Comparison of ENCODE assay signal across 17 cellular contexts in the genomic region with DNA sequence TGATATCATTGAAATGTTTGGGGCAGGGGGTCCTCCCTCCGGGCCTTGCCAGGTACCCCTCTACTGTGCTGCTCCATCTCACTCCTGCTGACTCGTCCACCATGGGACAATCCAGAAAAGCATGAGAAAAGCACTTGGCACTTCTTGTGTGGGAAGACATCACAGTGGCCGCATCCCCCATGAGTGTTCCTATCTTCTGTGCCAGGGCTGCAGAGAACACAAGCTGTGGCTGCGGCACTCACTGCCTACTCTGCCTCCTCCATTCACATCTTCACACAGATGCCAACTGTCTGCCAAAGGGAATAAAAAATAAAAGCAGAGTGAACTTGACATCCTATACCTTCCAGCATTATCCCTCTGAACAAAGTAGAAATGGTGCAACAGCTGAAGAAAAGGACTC.
DNase-seq lines count a peak whose midpoint lies in the region.
"Had no signal": no experiment of that assay in that cellular context is flagged by ENCODE, and none has a peak within 500 bp of the region (broad histone marks: within the 10 kb centered on the region; RNA-seq: fewer than 3 reads in every experiment).

No MANE protein-coding gene starts in this region.

- DNase-seq in activated CD4-positive, alpha-beta T cell treated with anti-CD3 and anti-CD28 coated beads, Interleukin-2, amount 10 ng/mL, durations not matched to agents 24 days and 14 days: peak; percentile 34
- DNase-seq in activated CD4-positive, alpha-beta T cell treated with anti-CD3 and anti-CD28 coated beads, Interleukin-2, amount 10 ng/mL, durations not matched to agents 7 days and 5 days: no peak
- peak; percentile 40 for DNase-seq in middle frontal gyrus (ENCODE audit: extremely low spot score, low spot score)
- DNase-seq in superior temporal gyrus (ENCODE audit: extremely low spot score): peak; percentile 44
- no peak for DNase-seq in activated CD4-positive, CD25-positive, alpha-beta regulatory T cell (lab: John Stamatoyannopoulos, UW)
- DNase-seq in central memory CD4-positive, alpha-beta T cell: no peak
- DNase-seq in GDM1 (lab: John Stamatoyannopoulos, UW): no peak
- DNase-seq: BE2C; CD4-positive, alpha-beta T cell; CD8-positive, alpha-beta memory T cell; DMS 273 treated with DMSO at 0.1 percent for 48 hours; DMS79; EL; GF-D8; H9 had no signal

- H3K27ac Mint-ChIP-seq in activated CD4-positive, alpha-beta T cell treated with anti-CD3 and anti-CD28 coated beads, Interleukin-2, amount 10 ng/mL, durations not matched to agents 24 days and 14 days: no peak overlapping the region
- no peak overlapping the region for H3K27ac Mint-ChIP-seq in activated CD4-positive, alpha-beta T cell treated with anti-CD3 and anti-CD28 coated beads, Interleukin-2, amount 10 ng/mL, durations not matched to agents 7 days and 5 days
- H3K27ac Mint-ChIP-seq: CD14-positive monocyte; CD4-positive, alpha-beta T cell; CD8-positive, alpha-beta memory T cell; GM23338; H9 had no signal

- intact Hi-C loops in activated CD4-positive, alpha-beta T cell treated with anti-CD3 and anti-CD28 coated beads, Interleukin-2, amount 10 ng/mL, durations not matched to agents 24 days and 14 days (cut with micrococcal nuclease): no loop called here

- CTCF ChIA-PET in activated CD4-positive, alpha-beta T cell treated with anti-CD3 and anti-CD28 coated beads, Interleukin-2, amount 10 ng/mL, durations not matched to agents 7 days and 5 days (lab: Charles Lee): no interaction called here

- no peaks in the 10 kb centered on the region for H3K36me3 Mint-ChIP-seq in activated CD4-positive, alpha-beta T cell treated with anti-CD3 and anti-CD28 coated beads, Interleukin-2, amount 10 ng/mL, durations not matched to agents 24 days and 14 days (ENCODE audit: low read depth)
- no peaks in the 10 kb centered on the region for H3K36me3 Mint-ChIP-seq in activated CD4-positive, alpha-beta T cell treated with anti-CD3 and anti-CD28 coated beads, Interleukin-2, amount 10 ng/mL, durations not matched to agents 7 days and 5 days (ENCODE audit: low read depth)
- H3K36me3 Mint-ChIP-seq: CD14-positive monocyte had no signal

- H3K9me3 Mint-ChIP-seq in activated CD4-positive, alpha-beta T cell treated with anti-CD3 and anti-CD28 coated beads, Interleukin-2, amount 10 ng/mL, durations not matched to agents 24 days and 14 days: no peaks in the 10 kb centered on the region
- H3K9me3 Mint-ChIP-seq in activated CD4-positive, alpha-beta T cell treated with anti-CD3 and anti-CD28 coated beads, Interleukin-2, amount 10 ng/mL, durations not matched to agents 7 days and 5 days: no peaks in the 10 kb centered on the region
- H3K9me3 Mint-ChIP-seq: GM23338 had no signal

- POLR2A ChIA-PET in activated CD4-positive, alpha-beta T cell treated with anti-CD3 and anti-CD28 coated beads, Interleukin-2, amount 10 ng/mL, durations not matched to agents 7 days and 5 days (lab: Charles Lee): no interaction called here

- no peak overlapping the region for H3K4me3 Mint-ChIP-seq in activated CD4-positive, alpha-beta T cell treated with anti-CD3 and anti-CD28 coated beads, Interleukin-2, amount 10 ng/mL, durations not matched to agents 24 days and 14 days
- no peak overlapping the region for H3K4me3 Mint-ChIP-seq in activated CD4-positive, alpha-beta T cell treated with anti-CD3 and anti-CD28 coated beads, Interleukin-2, amount 10 ng/mL, durations not matched to agents 7 days and 5 days
- H3K4me3 Mint-ChIP-seq: CD14-positive monocyte; CD4-positive, alpha-beta T cell; CD8-positive, alpha-beta memory T cell; GM23338; H9 had no signal

- H3K4me1 Mint-ChIP-seq in activated CD4-positive, alpha-beta T cell treated with anti-CD3 and anti-CD28 coated beads, Interleukin-2, amount 10 ng/mL, durations not matched to agents 24 days and 14 days: no peaks in the 10 kb centered on the region
- H3K4me1 Mint-ChIP-seq in activated CD4-positive, alpha-beta T cell treated with anti-CD3 and anti-CD28 coated beads, Interleukin-2, amount 10 ng/mL, durations not matched to agents 7 days and 5 days: no peaks in the 10 kb centered on the region
- H3K4me1 Mint-ChIP-seq: CD14-positive monocyte; CD8-positive, alpha-beta memory T cell; GM23338; H9 had no signal

- H3K27me3 Mint-ChIP-seq in activated CD4-positive, alpha-beta T cell treated with anti-CD3 and anti-CD28 coated beads, Interleukin-2, amount 10 ng/mL, durations not matched to agents 24 days and 14 days: peaks cover 9% of the 10 kb centered on the region
- H3K27me3 Mint-ChIP-seq in activated CD4-positive, alpha-beta T cell treated with anti-CD3 and anti-CD28 coated beads, Interleukin-2, amount 10 ng/mL, durations not matched to agents 7 days and 5 days: peaks cover 18% of the 10 kb centered on the region

Comparison
In these comparisons a context has a peak if more than half of its experiments do, and no peak if none do; other contexts are left out.
1. DNase-seq: peak in activated CD4-positive, alpha-beta T cell treated with anti-CD3 and anti-CD28 coated beads, Interleukin-2, amount 10 ng/mL, durations not matched to agents 24 days and 14 days (single experiment), middle frontal gyrus (single experiment) and superior temporal gyrus (single experiment); none in activated CD4-positive, alpha-beta T cell treated with anti-CD3 and anti-CD28 coated beads, Interleukin-2, amount 10 ng/mL, durations not matched to agents 7 days and 5 days (single experiment), activated CD4-positive, CD25-positive, alpha-beta regulatory T cell (0 of 4), central memory CD4-positive, alpha-beta T cell (single experiment) and GDM1 (single experiment).